In genomic region chr5:118946138-118946537, GRCh38 we compare ENCODE assay signal across 30 cellular contexts.
"Had no signal": no experiment of that assay in that cellular context is flagged by ENCODE, and none has a peak within 500 bp of the region (broad histone marks: within the 10 kb centered on the region; RNA-seq: fewer than 3 reads in every experiment).

No MANE protein-coding gene starts in this region.

- H3K9me3 ChIP-seq: breast epithelium, gastroesophageal sphincter, ovary, upper lobe of left lung, vagina had no signal

- H3K27me3 ChIP-seq: breast epithelium, dorsolateral prefrontal cortex, gastroesophageal sphincter, ovary, upper lobe of left lung, vagina had no signal

- FAIRE-seq: colon, keratinocyte had no signal

- H3K4me1 ChIP-seq: breast epithelium, gastroesophageal sphincter, upper lobe of left lung, vagina had no signal

- ATAC-seq: activated CD4-positive, CD25-positive, alpha-beta regulatory T cell treated with anti-CD3 and anti-CD28 coated beads, Interleukin-2, amount 50 U/mL, for 24 hours; gastroesophageal sphincter; left cardiac atrium; left ventricle myocardium superior; naive thymus-derived CD4-positive, alpha-beta T cell; stimulated activated memory B cell treated with anti-CD40 and anti-IgM and Interleukin-4, amounts not matched to agents 10 μg/mL and 1 μg/mL and 100 μg/mL, for 72 hours; stimulated activated naive CD8-positive, alpha-beta T cell treated with anti-CD3 and anti-CD28 coated beads, Interleukin-15, amount 100 ng/mL, for 72 hours had no signal

- DNase-seq: activated CD4-positive, alpha-beta T cell treated with anti-CD3 and anti-CD28 coated beads for 48 hours; activated CD4-positive, alpha-beta T cell treated with anti-CD3 and anti-CD28 coated beads, Interleukin-2, amount 50 U/mL, for 48 hours; activated CD8-positive, alpha-beta memory T cell treated with anti-CD3 and anti-CD28 coated beads for 24 hours; activated gamma-delta T cell; activated naive CD4-positive, alpha-beta T cell treated with anti-CD3 and anti-CD28 coated beads, Interleukin-2, amount 10 ng/mL, durations not matched to agents 7 days and 5 days; dorsolateral prefrontal cortex; effector memory CD4-positive, alpha-beta T cell; erythroblast; head of caudate nucleus; hippocampal formation; left cardiac atrium; left ventricle myocardium superior; naive thymus-derived CD4-positive, alpha-beta T cell; ovary; retina; stimulated activated CD4-positive, alpha-beta T cell treated with anti-CD3 and anti-CD28 coated beads, Interleukin-1b, Interleukin-23, amount 100 ng/mL, for 48 hours; stimulated activated CD4-positive, alpha-beta T cell treated with anti-CD3 and anti-CD28 coated beads, Interleukin-4, amount 100 ng/mL, for 4 hours; stimulated activated CD8-positive, alpha-beta memory T cell treated with anti-CD3 and anti-CD28 coated beads, Interleukin-4, amount 100 ng/mL, for 48 hours; stimulated activated naive CD8-positive, alpha-beta T cell treated with anti-CD3 and anti-CD28 coated beads, Interleukin-15, amount 100 ng/mL, for 72 hours; substantia nigra had no signal

- H3K36me3 ChIP-seq: breast epithelium, ovary, upper lobe of left lung, vagina had no signal

- H3K4me3 ChIP-seq: breast epithelium, dorsolateral prefrontal cortex, gastroesophageal sphincter, ovary, smooth muscle cell, upper lobe of left lung, vagina had no signal

- H3K27ac ChIP-seq: breast epithelium, dorsolateral prefrontal cortex, gastroesophageal sphincter, ovary, upper lobe of left lung, vagina, VCaP had no signal

- H3K4me2 ChIP-seq: smooth muscle cell had no signal
